In genomic region chr22:35594686-35595085, GRCh38 we compare ENCODE assay signal across 19 cellular contexts. TPM values are rescaled to one million over a fixed set of nuclear protein-coding genes. Genes with fewer than 3 reads are reported as not detected.
A peak's percentile ranks its signal among the peaks of the same experiment; 100 is the strongest.
DNase-seq lines count a peak whose midpoint lies in the region; ATAC-seq and TF ChIP-seq lines count a peak whose summit lies in the region.
"Had no signal": no experiment of that assay in that cellular context is flagged by ENCODE, and none has a peak within 500 bp of the region (broad histone marks: within the 10 kb centered on the region; RNA-seq: fewer than 3 reads in every experiment).

No MANE protein-coding gene starts in this region.

- H3K4me3 Mint-ChIP-seq in chondrocyte (ENCODE audit: unreplicated experiment) = no peak overlapping the region
- H3K4me3 Mint-ChIP-seq in mesothelial cell of epicardium = no peak overlapping the region
- H3K4me3 Mint-ChIP-seq: CD14-positive monocyte; CD8-positive, alpha-beta T cell; GM23338; H9 had no signal

- BruUV-seq in Panc1 (replicated peaks; lab: Mats Ljungman, UMichigan) = no TSS peak

- H3K9me3 Mint-ChIP-seq in chondrocyte (ENCODE audit: low read depth) (no peaks in the 10 kb centered on the region), mesothelial cell of epicardium (no peaks in the 10 kb centered on the region)
- H3K9me3 Mint-ChIP-seq: CD14-positive monocyte; CD8-positive, alpha-beta T cell; GM23338; H9 had no signal

- H3K9me3 ChIP-seq in Panc1 (ENCODE audit: control insufficient read depth, insufficient read depth, low read depth, low read length) (no peaks in the 10 kb centered on the region), sigmoid colon (no peaks in the 10 kb centered on the region), prostate gland (no peaks in the 10 kb centered on the region)
- H3K9me3 ChIP-seq: A549 had no signal

- H3K27ac ChIP-seq in Panc1 (ENCODE audit: low read length) (peak overlapping the region; percentile 99), sigmoid colon (peak overlapping the region in 3 of 4 donors; percentile 80 to 86 (median 84)), prostate gland (no peak overlapping the region)

- no peak for TF ChIP-seq POLR2A in sigmoid colon (IDR thresholded peaks at IDR 0.05)
- no peak for TF ChIP-seq POLR2A in prostate gland (IDR thresholded peaks at IDR 0.05)

- peaks cover 51% of the 10 kb centered on the region for H3K4me1 ChIP-seq in Panc1 (ENCODE audit: control insufficient read depth, insufficient read depth, low read length)
- H3K4me1 ChIP-seq in sigmoid colon = peaks cover 0 to 66% (median 51%) of the 10 kb centered on the region in 4 donors
- no peaks in the 10 kb centered on the region for H3K4me1 ChIP-seq in prostate gland (replicated peaks)

- DNase-seq in Panc1 (ENCODE audit: low read depth, low spot score) = no peak
- peak; percentile 81 for DNase-seq in chondrocyte (ENCODE audit: low spot score)
- DNase-seq in mesenteric fat pad (ENCODE audit: low spot score) = peak; percentile 86
- DNase-seq in sigmoid colon = no peak
- DNase-seq in mesothelial cell of epicardium (ENCODE audit: low spot score in 2 of 2, unreplicated experiment in 2 of 2) = no peak
- no peak for DNase-seq in prostate gland (ENCODE audit: low spot score)
- DNase-seq in NK-92 (lab: John Stamatoyannopoulos, UW; ENCODE audit: unreplicated experiment) = no peak
- DNase-seq: CD8-positive, alpha-beta T cell; COR-L47; DMS153; DMS79 treated with DMSO at 0.1 percent for 48 hours; EL; H9 had no signal

- ATAC-seq in Panc1 = no peak
- ATAC-seq: A549; CD8-positive, alpha-beta T cell; GM23338 had no signal

- H3K36me3 ChIP-seq in Panc1 (ENCODE audit: control insufficient read depth, insufficient read depth, low read length) (no peaks in the 10 kb centered on the region), sigmoid colon (no peaks in the 10 kb centered on the region), prostate gland (no peaks in the 10 kb centered on the region)

- in situ Hi-C loops in Panc1 (cut with HindIII; ENCODE audit: low pct_unique_long_range_greater_than_20kb, low sequenced_read_pairs) = no loop called here

- POLR2A ChIA-PET in Panc1 (lab: Charles Lee) = no interaction called here

- H3K4me3 ChIP-seq in Panc1 (ENCODE audit: low read depth in 2 of 2, low read length in 2 of 2) (no peak overlapping the region), sigmoid colon (no peak overlapping the region), prostate gland (no peak overlapping the region)
- H3K4me3 ChIP-seq: A549, GM23338 had no signal

- peaks cover 8% of the 10 kb centered on the region for H3K4me1 Mint-ChIP-seq in chondrocyte (ENCODE audit: low read depth)
- H3K4me1 Mint-ChIP-seq in mesothelial cell of epicardium = peaks cover 7% of the 10 kb centered on the region

- H3K27me3 ChIP-seq in Panc1 (ENCODE audit: control insufficient read depth, insufficient read depth, low read length) (no peaks in the 10 kb centered on the region), sigmoid colon (no peaks in the 10 kb centered on the region), prostate gland (replicated peaks; ENCODE audit: insufficient read depth) (no peaks in the 10 kb centered on the region)

- no peaks in the 10 kb centered on the region for H3K27me3 Mint-ChIP-seq in chondrocyte (ENCODE audit: low read depth)
- H3K27me3 Mint-ChIP-seq in mesothelial cell of epicardium (ENCODE audit: low read depth) = no peaks in the 10 kb centered on the region

- CTCF ChIA-PET in Panc1 (lab: Charles Lee) = no interaction called here

- intact Hi-C loops in Panc1 (cut with micrococcal nuclease; ENCODE audit: unreplicated experiment) = no loop called here
- intact Hi-C loops in sigmoid colon (cut with DNase I) = no loop called here
- intact Hi-C loops in prostate gland (cut with DNase I) = no loop called here

- no peak overlapping the region for H3K27ac Mint-ChIP-seq in chondrocyte (ENCODE audit: unreplicated experiment)
- H3K27ac Mint-ChIP-seq in mesothelial cell of epicardium = no peak overlapping the region
- H3K27ac Mint-ChIP-seq: CD8-positive, alpha-beta T cell; GM23338; H9 had no signal

- no peaks in the 10 kb centered on the region for H3K36me3 Mint-ChIP-seq in chondrocyte (ENCODE audit: low read depth)
- H3K36me3 Mint-ChIP-seq in mesothelial cell of epicardium = no peaks in the 10 kb centered on the region
- H3K36me3 Mint-ChIP-seq: CD14-positive monocyte; CD8-positive, alpha-beta T cell had no signal

- 90 to 97% methylated on average over 5 of the region's 5 CpGs for WGBS in sigmoid colon, 2 donors
- 91% methylated on average over 5 of the region's 5 CpGs for WGBS in prostate gland

- TF ChIP-seq EP300 in sigmoid colon (IDR thresholded peaks at IDR 0.05) = no peak

- TF ChIP-seq CTCF in Panc1 (IDR thresholded peaks at IDR 0.05) (no peak), chondrocyte (IDR thresholded peaks at IDR 0.05) (no peak), sigmoid colon (IDR thresholded peaks at IDR 0.05) (no peak), mesothelial cell of epicardium (IDR thresholded peaks at IDR 0.05; ENCODE audit: unreplicated experiment) (no peak), prostate gland (IDR thresholded peaks at IDR 0.05) (no peak)

RNA-seq across cellular contexts. Expression of gene MB, which starts 22.4 kb away (rescaled TPM):
- total RNA-seq in Panc1 (2021; ENCODE audit: unreplicated experiment) = 17.3 TPM
- polyA plus RNA-seq in Panc1 (2012; ENCODE audit: insufficient read length) = 29.4 TPM
- total RNA-seq in chondrocyte = not detected in 3 replicates
- total RNA-seq in mesenteric fat pad = 0.55 TPM
- 10 to 100 TPM in 1 of 4 donors, 1 to 10 TPM in 1, under 1 TPM in 1, not detected in 1; 0.68 to 12.8 (median 1.9) TPM for total RNA-seq in sigmoid colon
- polyA plus RNA-seq in sigmoid colon = 10 to 100 TPM in 2 of 3 donors, 1 to 10 TPM in 1; 7.9 to 84.7 (median 59.4) TPM
- total RNA-seq in mesothelial cell of epicardium = not detected in 3 replicates
- 10 to 100 TPM in 1 of 2 donors, 1 to 10 TPM in 1; 9.9 to 71.8 TPM for total RNA-seq in prostate gland
- total RNA-seq: CD8-positive, alpha-beta T cell; GM23338; HT1080 had no signal
- polyA plus RNA-seq: AG04450, BJ, CD14-positive monocyte, GM23338 had no signal

RNA-seq across cellular contexts. Expression of gene APOL6, which starts 53.6 kb away (rescaled TPM):
- total RNA-seq in Panc1 (2021; ENCODE audit: unreplicated experiment) = 16.4 TPM
- polyA plus RNA-seq in Panc1 (2012; ENCODE audit: insufficient read length) = 4.8 TPM
- 2.1 to 4.6 TPM (median 4.6 TPM) in 3 replicates for total RNA-seq in chondrocyte
- total RNA-seq in mesenteric fat pad = 99.8 TPM
- 10 to 100 TPM; 15.8 to 28.2 (median 17.0) TPM for total RNA-seq in sigmoid colon
- polyA plus RNA-seq in sigmoid colon = 10 to 100 TPM in 1 of 3 donors, 1 to 10 TPM in 2; 4.2 to 24.3 (median 7.9) TPM
- 1.1 to 1.2 TPM (median 1.2 TPM) in 3 replicates for total RNA-seq in mesothelial cell of epicardium
- 10 to 100 TPM in 1 of 2 donors, 1 to 10 TPM in 1; 8.7 to 14.6 TPM for total RNA-seq in prostate gland

RNA-seq across cellular contexts. Expression of gene RASD2, which starts 54.1 kb away (rescaled TPM):
- total RNA-seq in Panc1 (2021; ENCODE audit: unreplicated experiment) = 26.7 TPM
- polyA plus RNA-seq in Panc1 (2012; ENCODE audit: insufficient read length) = 60.7 TPM
- total RNA-seq in chondrocyte = 0.27 to 0.28 TPM in 2 of 3 replicates, not detected in the other
- total RNA-seq in mesenteric fat pad = 1.6 TPM
- 10 to 100 TPM in 3 of 4 donors, 1 to 10 TPM in 1; 6.6 to 22.8 (median 13.7) TPM for total RNA-seq in sigmoid colon
- polyA plus RNA-seq in sigmoid colon = 10 to 100 TPM in 2 of 3 donors, 1 to 10 TPM in 1; 8.4 to 20.6 (median 12.0) TPM
- 0.14 to 0.20 TPM in 2 of 3 replicates, not detected in the other for total RNA-seq in mesothelial cell of epicardium
- total RNA-seq in prostate gland = 1 to 10 TPM; 6.2 to 8.0 TPM
- total RNA-seq: HT1080 had no signal
- polyA plus RNA-seq: CD14-positive monocyte had no signal

Comparison
In these comparisons a context has a peak if more than half of its experiments do, and no peak if none do; other contexts are left out.
1. DNase-seq: peak in chondrocyte (single experiment) and mesenteric fat pad (single experiment); none in Panc1 (single experiment), sigmoid colon (single experiment), mesothelial cell of epicardium (0 of 2), prostate gland (single experiment) and NK-92 (single experiment).
2. H3K27ac ChIP-seq: peak in Panc1 (single experiment) and sigmoid colon (3 of 4); none in prostate gland (0 of 2).